In the genomic region with DNA sequence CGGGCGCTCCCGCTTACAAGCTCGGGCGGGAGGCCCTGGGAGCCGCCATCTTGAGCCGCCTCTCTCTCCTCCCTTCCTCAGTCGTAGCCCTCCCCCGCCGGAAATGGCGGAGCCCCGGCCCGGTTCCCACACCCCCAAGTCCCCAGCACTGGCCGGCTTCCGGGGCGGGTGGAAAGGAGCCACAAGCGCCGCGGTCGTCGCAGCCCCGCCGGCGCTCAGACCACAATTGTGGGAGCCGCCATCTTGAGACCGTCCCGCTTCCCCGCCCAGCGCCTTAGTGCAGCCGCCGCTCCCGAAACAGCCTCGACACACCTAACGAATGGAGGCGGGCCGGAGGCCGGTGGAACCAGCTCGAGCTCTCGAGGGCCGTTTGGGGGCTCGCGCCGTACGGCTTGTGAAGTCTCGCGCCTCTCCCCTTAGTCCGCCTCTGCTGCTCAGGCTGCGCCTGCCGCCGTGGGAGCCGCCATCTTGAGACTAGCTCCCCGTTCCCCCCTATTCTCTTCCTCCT, we compare ENCODE assay signal across 8 cellular contexts. TPM values are rescaled to one million over a fixed set of nuclear protein-coding genes. Genes with fewer than 3 reads are reported as not detected.
DNase-seq lines count a peak whose midpoint lies in the region; ATAC-seq and TF ChIP-seq lines count a peak whose summit lies in the region.

No MANE protein-coding gene starts in this region.

- no peak for TF ChIP-seq CTCF in C4-2B (conservative IDR thresholded peaks at IDR 0.05)
- TF ChIP-seq CTCF in HL-60 (IDR thresholded peaks at IDR 0.05; ENCODE audit: insufficient read depth, low read length) = no peak
- no peak for TF ChIP-seq CTCF in endodermal cell (conservative IDR thresholded peaks at IDR 0.05)

- H3K4me1 ChIP-seq in endodermal cell (ENCODE audit: control insufficient read depth, insufficient read depth, low read length) = peaks cover 9% of the 10 kb centered on the region

- H3K4me1 Mint-ChIP-seq in endodermal cell = peaks cover 44% of the 10 kb centered on the region

- H3K4me3 ChIP-seq in HL-60 (replicated peaks; ENCODE audit: insufficient read depth, low read length) (peak overlapping the region; percentile 71), endodermal cell (ENCODE audit: low read length) (peak overlapping the region; percentile 89)

- peak overlapping the region; percentile 100 for H3K27ac Mint-ChIP-seq in endodermal cell

- DNase-seq in HL-60 (ENCODE audit: low read depth in 1 of 2, low spot score in 1 of 2) = peak in 1 of 2 experiments; percentile 88
- peak; percentile 86 for DNase-seq in NOMO-1 treated with dmso at 0.1 percent for 144 hours (lab: John Stamatoyannopoulos, UW; ENCODE audit: unreplicated experiment)
- peak; percentile 76 for DNase-seq in activated CD8-positive, alpha-beta memory T cell treated with anti-CD3 and anti-CD28 coated beads, Interleukin-2, amount 50 U/mL, for 24 hours (ENCODE audit: extremely low read depth)
- peak; percentile 89 for DNase-seq in endodermal cell
- DNase-seq in midbrain (lab: John Stamatoyannopoulos, UW) = peak; percentile 88
- peak; percentile 77 to 90 for DNase-seq in stimulated activated CD8-positive, alpha-beta memory T cell treated with anti-CD3 and anti-CD28 coated beads, Interleukin-15, amount 100 ng/mL, for 48 hours (ENCODE audit: low read depth in 2 of 2)

- peak overlapping the region; percentile 100 for H3K27ac ChIP-seq in C4-2B
- H3K27ac ChIP-seq in HL-60 (replicated peaks) = peak overlapping the region; percentile 99
- H3K27ac ChIP-seq in endodermal cell (ENCODE audit: low read depth, low read length) = peak overlapping the region; percentile 99

- no peaks in the 10 kb centered on the region for H3K9me3 Mint-ChIP-seq in endodermal cell

- peaks cover 13% of the 10 kb centered on the region for H3K36me3 ChIP-seq in endodermal cell (ENCODE audit: control insufficient read depth, insufficient read depth, low read length)

- H3K9me3 ChIP-seq in endodermal cell (ENCODE audit: control insufficient read depth, low read length) = no peaks in the 10 kb centered on the region

- peak; percentile 47 for ATAC-seq in GM19395 (IDR thresholded peaks at IDR 0.05; ENCODE audit: unreplicated experiment)

- H3K9ac ChIP-seq in endodermal cell (ENCODE audit: extremely low read depth, low read length, poor library complexity, severe bottlenecking) = peak overlapping the region; percentile 99

- 0% methylated on average over 3 to 52 of the region's 52 CpGs for WGBS in endodermal cell (ENCODE audit: insufficient coverage in 1 of 2, insufficient read length in 1 of 2), 2 experiments

- H3K4me3 Mint-ChIP-seq in endodermal cell = peak overlapping the region; percentile 96

- no peaks in the 10 kb centered on the region for H3K27me3 Mint-ChIP-seq in endodermal cell (ENCODE audit: insufficient read depth)

- H3K36me3 Mint-ChIP-seq in endodermal cell (ENCODE audit: low read depth) = peaks cover 16% of the 10 kb centered on the region

- no peaks in the 10 kb centered on the region for H3K27me3 ChIP-seq in HL-60 (ENCODE audit: insufficient read depth, poor library complexity, severe bottlenecking)
- H3K27me3 ChIP-seq in endodermal cell (ENCODE audit: control insufficient read depth, insufficient read depth, low read length, poor library complexity, severe bottlenecking) = no peaks in the 10 kb centered on the region

RNA-seq across cellular contexts. Expression of a gene that starts 0.4 kb away (rescaled TPM):
- total RNA-seq in endodermal cell = 100 to 1,000 TPM in 1 of 2 donors, 10 to 100 TPM in 1; 93.4 to 112 TPM
- polyA plus RNA-seq in endodermal cell (2013, experiment 1 of 2) = 60.4 TPM
- polyA plus RNA-seq in endodermal cell (2013, experiment 2 of 2) = 63.4 TPM

RNA-seq across cellular contexts. Expression of a gene that starts 1.4 kb away (rescaled TPM):
- total RNA-seq in endodermal cell = 1 to 10 TPM; 4.8 to 8.1 TPM
- polyA plus RNA-seq in endodermal cell (2013, experiment 1 of 2) = 4.8 TPM
- polyA plus RNA-seq in endodermal cell (2013, experiment 2 of 2) = 5.3 TPM

RNA-seq across cellular contexts. Expression of a gene that starts 26.7 kb away (rescaled TPM):
- total RNA-seq in endodermal cell = 10 to 100 TPM; 12.0 to 17.5 TPM
- polyA plus RNA-seq in endodermal cell (2013, experiment 1 of 2) = 9.5 TPM
- 7.5 TPM for polyA plus RNA-seq in endodermal cell (2013, experiment 2 of 2)

RNA-seq across cellular contexts. Expression of a gene that starts 36.3 kb away (rescaled TPM):
- 10 to 100 TPM; 91.6 to 99.3 TPM for total RNA-seq in endodermal cell
- 99.4 TPM for polyA plus RNA-seq in endodermal cell (2013, experiment 1 of 2)
- 86.3 TPM for polyA plus RNA-seq in endodermal cell (2013, experiment 2 of 2)

RNA-seq across cellular contexts. Expression of a gene that starts 45.1 kb away (rescaled TPM):
- total RNA-seq in endodermal cell = 10 to 100 TPM; 56.0 to 65.0 TPM
- polyA plus RNA-seq in endodermal cell (2013, experiment 1 of 2) = 10.5 TPM
- polyA plus RNA-seq in endodermal cell (2013, experiment 2 of 2) = 10.0 TPM
